In genomic region chr13:108095036-108095435, GRCh38 we compare ENCODE assay signal across 1 cellular context.
TF ChIP-seq lines count a peak whose summit lies in the region.

No MANE protein-coding gene starts in this region.

TF ChIP-seq in H1, 55 proteins besides CTCF, POLR2A, EP300 and RAD21:
- TF ChIP-seq BRCA1 (IDR thresholded peaks at IDR 0.05; ENCODE audit: low read depth, low read length), result no peak
- no peak for TF ChIP-seq RBBP5 (IDR thresholded peaks at IDR 0.05; ENCODE audit: borderline replicate concordance, low read depth, low read length)
- TF ChIP-seq, protein P1, sequence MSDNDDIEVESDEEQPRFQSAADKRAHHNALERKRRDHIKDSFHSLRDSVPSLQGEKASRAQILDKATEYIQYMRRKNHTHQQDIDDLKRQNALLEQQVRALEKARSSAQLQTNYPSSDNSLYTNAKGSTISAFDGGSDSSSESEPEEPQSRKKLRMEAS (IDR thresholded peaks at IDR 0.05), result no peak
- no peak for TF ChIP-seq RFX5 (IDR thresholded peaks at IDR 0.05; ENCODE audit: borderline replicate concordance, low read depth, low read length)
- TF ChIP-seq TAF1 (IDR thresholded peaks at IDR 0.05; ENCODE audit: low read depth, low read length), result no peak
- no peak for TF ChIP-seq BCL11A (IDR thresholded peaks at IDR 0.05; ENCODE audit: low read depth in 2 of 2, low read length in 2 of 2)
- no peak for TF ChIP-seq RNF2 (IDR thresholded peaks at IDR 0.05; ENCODE audit: borderline replicate concordance, low read depth, low read length, missing control alignments, poor library complexity, severe bottlenecking)
